ENCODE assay signal across 1 cellular context in genomic region chr3:194128202-194128907, GRCh38.
A peak's percentile ranks its signal among the peaks of the same experiment; 100 is the strongest.
TF ChIP-seq lines count a peak whose summit lies in the region.

No MANE protein-coding gene starts in this region.

TF ChIP-seq in HEK293, 187 proteins besides CTCF, POLR2A, EP300 and RAD21:
- 0 out of 2 replicates have a peak, but pooled peaks have one; percentile 18 for TF ChIP-seq PRDM4 (tag by site-specific recombination; IDR thresholded peaks at IDR 0.05)
- no peak for TF ChIP-seq ZNF654 (tag by site-specific recombination; IDR thresholded peaks at IDR 0.05; ENCODE audit: low read depth)
- no peak for TF ChIP-seq HIC1 (tag by site-specific recombination; IDR thresholded peaks at IDR 0.05)
- TF ChIP-seq ZFP41 (tag by site-specific recombination; IDR thresholded peaks at IDR 0.05; ENCODE audit: borderline replicate concordance): no peak
